Comparison of ENCODE assay signal across 1 cellular context in genomic region chr14:69673578-69674305, GRCh38.
TF ChIP-seq lines count a peak whose summit lies in the region.

No MANE protein-coding gene starts in this region.

TF ChIP-seq in GM12878, 131 proteins besides CTCF, POLR2A, EP300 and RAD21 (continued from another document):
- no peak for TF ChIP-seq ZNF384 (IDR thresholded peaks at IDR 0.05; ENCODE audit: borderline replicate concordance, low read depth, low read length)
- TF ChIP-seq EZH2 (IDR thresholded peaks at IDR 0.05; ENCODE audit: borderline replicate concordance, control insufficient read depth, low read depth, low read length) = no peak
- TF ChIP-seq RB1 (IDR thresholded peaks at IDR 0.05; ENCODE audit: borderline replicate concordance) = no peak
- TF ChIP-seq IKZF2 (IDR thresholded peaks at IDR 0.05) = no peak
- no peak for TF ChIP-seq ATF2 (IDR thresholded peaks at IDR 0.05; ENCODE audit: low read length)
- no peak for TF ChIP-seq ZBTB4 (CRISPR knock-in tag; IDR thresholded peaks at IDR 0.05)
